ENCODE assay signal across 8 cellular contexts in genomic region chr18:63322908-63323634, GRCh38. TPM values are rescaled to one million over a fixed set of nuclear protein-coding genes. Genes with fewer than 3 reads are reported as not detected.
A peak's percentile ranks its signal among the peaks of the same experiment; 100 is the strongest.
DNase-seq lines count a peak whose midpoint lies in the region; ATAC-seq, FAIRE-seq and TF ChIP-seq lines count a peak whose summit lies in the region.

No MANE protein-coding gene starts in this region.

- CTCF ChIA-PET in A673 (lab: Charles Lee), result interaction anchor here (0.6 to 1.9 kb wide), 6 partner anchors 43 to 307 kb away, joined by 3 to 15 read pairs (median 4); no protein-coding TSS in a partner anchor
- CTCF ChIA-PET in T-cell (lab: Charles Lee), result interaction anchor here (0.6 to 6.7 kb wide), 27 partner anchors 9 to 306 kb away, joined by 3 to 60 read pairs (median 4); no protein-coding TSS in a partner anchor

- no peak overlapping the region for H3K9ac ChIP-seq in kidney (ENCODE audit: low read length in 2 of 2)

- H3K36me3 ChIP-seq in A673 (ENCODE audit: insufficient read depth, low read length, poor library complexity, severe bottlenecking) (peaks cover 7% of the 10 kb centered on the region), breast epithelium (no peaks in the 10 kb centered on the region), kidney (ENCODE audit: control insufficient read depth in 1 of 2, insufficient read depth in 2 of 2, low read length in 2 of 2) (no peaks in the 10 kb centered on the region)

- H3K4me3 Mint-ChIP-seq in T-cell, result no peak overlapping the region

- H3K4me1 Mint-ChIP-seq in T-cell, result peaks cover 20 to 24% (median 23%) of the 10 kb centered on the region in 3 donors

- peak; percentile 88 for FAIRE-seq in kidney (lab: Jason Lieb, UNC)

- no peak for TF ChIP-seq POLR2A in breast epithelium (IDR thresholded peaks at IDR 0.05)

- H3K4me1 ChIP-seq in A673 (ENCODE audit: insufficient read depth, low read length, poor library complexity, severe bottlenecking) (peaks cover 23% of the 10 kb centered on the region), breast epithelium (peaks cover 0 to 9% of the 10 kb centered on the region in 2 donors), kidney (ENCODE audit: control insufficient read depth in 1 of 2, insufficient read depth in 1 of 2, low read depth in 1 of 2, low read length in 2 of 2) (peaks cover 8% of the 10 kb centered on the region in 2 donors)

- intact Hi-C loops in A673 (cut with micrococcal nuclease; ENCODE audit: unreplicated experiment), result loop anchor here (2.0 to 5.0 kb wide), 3 partner anchors 114 to 306 kb away; no protein-coding TSS in a partner anchor
- intact Hi-C loops in breast epithelium (cut with DNase I; ENCODE audit: low total_unique reads), result loop anchor here (5.0 kb wide), 1 partner anchor 321 kb away; no protein-coding TSS in a partner anchor
- intact Hi-C loops in kidney (cut with DNase I), result loop anchor here (10.0 kb wide), 1 partner anchor 308 kb away; no protein-coding TSS in a partner anchor

- POLR2A ChIA-PET in A673 (lab: Charles Lee; ENCODE audit: low non-redundant PET), result no interaction called here
- POLR2A ChIA-PET in T-cell (lab: Charles Lee), result interaction anchor here in 1 of 2 donors (0.6 to 1.1 kb wide), 3 partner anchors 152 to 306 kb away, joined by 3 to 9 read pairs (median 3); no protein-coding TSS in a partner anchor

- H3K27ac Mint-ChIP-seq in T-cell, result no peak overlapping the region

- H3K9me3 Mint-ChIP-seq in T-cell, result no peaks in the 10 kb centered on the region

- no TSS peak for BruUV-seq in A673 (replicated peaks; lab: Mats Ljungman, UMichigan)

- DNase-seq in A673 (ENCODE audit: low spot score) (peak; percentile 85), NCI-H1694 treated with DMSO at 0.1 percent for 48 hours (lab: John Stamatoyannopoulos, UW) (peak; percentile 76), T-cell (peak in 31 of 34 experiments; percentile 12 to 69 (median 50)), breast epithelium (ENCODE audit: low spot score in 2 of 2) (peak in 1 of 2 donors; percentile 59), kidney (no peak)
- peak; percentile 67 for DNase-seq in stimulated activated CD4-positive, alpha-beta T cell treated with anti-CD3 and anti-CD28 coated beads, Interleukin-4, amount 100 ng/mL, for 24 hours

- no peaks in the 10 kb centered on the region for H3K9me3 ChIP-seq in A673 (ENCODE audit: low read depth, low read length, poor library complexity, severe bottlenecking)
- no peaks in the 10 kb centered on the region for H3K9me3 ChIP-seq in breast epithelium
- no peaks in the 10 kb centered on the region for H3K9me3 ChIP-seq in kidney (ENCODE audit: control insufficient read depth in 1 of 2, low read length in 2 of 2)

- TF ChIP-seq CTCF in A673 (conservative IDR thresholded peaks at IDR 0.05; ENCODE audit: low read depth, low read length) (peak; percentile 86), GM12874 (IDR thresholded peaks at IDR 0.05; ENCODE audit: insufficient read depth, low read depth, low read length) (peak; percentile 60), breast epithelium (IDR thresholded peaks at IDR 0.05) (peak; percentile 59 to 92 (median 83)), kidney (IDR thresholded peaks at IDR 0.05; ENCODE audit: borderline replicate concordance, extremely low read depth, insufficient read depth) (peak; percentile 82)

- no peak for ATAC-seq in T-cell (replicated peaks in 1 of 4)
- no peak for ATAC-seq in GM19452 (IDR thresholded peaks at IDR 0.05; ENCODE audit: unreplicated experiment)

- H3K27me3 ChIP-seq in A673 (replicated peaks; ENCODE audit: insufficient read depth, low read depth, low read length, poor library complexity) (no peaks in the 10 kb centered on the region), breast epithelium (no peaks in the 10 kb centered on the region)

- H3K27ac ChIP-seq in A673 (ENCODE audit: low read depth, low read length, poor library complexity, severe bottlenecking) (peak overlapping the region; percentile 62), breast epithelium (peak overlapping the region; percentile 66 to 74), kidney (ENCODE audit: low read depth in 2 of 2, low read length in 2 of 2) (peak overlapping the region in 1 of 2 donors; percentile 35)

- no peaks in the 10 kb centered on the region for H3K27me3 Mint-ChIP-seq in T-cell

- peaks cover 9% of the 10 kb centered on the region for H3K36me3 Mint-ChIP-seq in T-cell

- H3K4me3 ChIP-seq in A673 (ENCODE audit: low read depth, low read length, poor library complexity, severe bottlenecking) (no peak overlapping the region), breast epithelium (no peak overlapping the region), kidney (ENCODE audit: low read length in 2 of 2) (no peak overlapping the region)

RNA-seq across cellular contexts. Expression of gene BCL2, which starts 3.5 kb away (rescaled TPM):
- 19.6 and 24.9 TPM in 2 replicates for total RNA-seq in A673 (2021)
- total RNA-seq in T-cell, result 100 to 1,000 TPM; 113 to 201 (median 123) TPM
- 10 to 100 TPM; 41.3 to 82.5 (median 43.6) TPM for total RNA-seq in breast epithelium
- 39.2 TPM for total RNA-seq in kidney
- 6.0 TPM for polyA plus RNA-seq in kidney (ENCODE audit: insufficient read depth, low read depth, low replicate concordance)

RNA-seq across cellular contexts. Expression of gene KDSR, which starts 43.9 kb away (rescaled TPM):
- 449 and 493 TPM in 2 replicates for total RNA-seq in A673 (2021)
- total RNA-seq in T-cell, result 10 to 100 TPM; 25.2 to 69.1 (median 56.3) TPM
- total RNA-seq in breast epithelium, result 10 to 100 TPM; 41.6 to 53.0 (median 48.9) TPM
- 73.5 TPM for total RNA-seq in kidney
- 22.5 TPM for polyA plus RNA-seq in kidney (ENCODE audit: insufficient read depth, low read depth, low replicate concordance)
